Comparison of ENCODE assay signal across 23 cellular contexts in genomic region chr19:2099054-2099501, GRCh38.
"Had no signal": no experiment of that assay in that cellular context is flagged by ENCODE, and none has a peak within 500 bp of the region (broad histone marks: within the 10 kb centered on the region; RNA-seq: fewer than 3 reads in every experiment).

No MANE protein-coding gene starts in this region.

- ATAC-seq: activated CD8-positive, alpha-beta T cell treated with anti-CD3 and anti-CD28 coated beads for 36 hours; activated T-cell treated with anti-CD3 and anti-CD28 coated beads, Interleukin-2, amount 50 U/mL, for 72 hours; Right ventricle myocardium inferior; T-cell had no signal

- H3K27ac ChIP-seq: PC-9, SK-N-MC, VCaP had no signal

- DNase-seq: activated CD4-positive, alpha-beta T cell treated with anti-CD3 and anti-CD28 coated beads, Interleukin-2, amount 50 U/mL, for 1 hour; activated CD4-positive, CD25-positive, alpha-beta regulatory T cell; activated CD8-positive, alpha-beta memory T cell treated with anti-CD3 and anti-CD28 coated beads, Interleukin-2, amount 50 U/mL, for 4 hours; activated CD8-positive, alpha-beta T cell treated with anti-CD3 and anti-CD28 coated beads for 36 hours; activated gamma-delta T cell treated with Interleukin-2 at 50 U/mL for 16 hours; activated naive CD4-positive, alpha-beta T cell treated with anti-CD3 and anti-CD28 coated beads, Interleukin-2, amount 10 ng/mL, durations not matched to agents 7 days and 5 days; activated naive CD8-positive, alpha-beta T cell treated with anti-CD3 and anti-CD28 coated beads for 36 hours; activated T-cell treated with anti-CD3 and anti-CD28 coated beads, Interleukin-2, amount 50 U/mL, for 72 hours; anterior cingulate cortex; cerebellar nuclear complex; KBM-7; NCI-H1092 treated with DMSO at 0.1 percent for 48 hours; NCI-H1417 treated with DMSO at 0.1 percent for 48 hours; NCI-H1694 treated with DMSO at 0.1 percent for 48 hours; NCI-H2029 treated with DMSO at 0.1 percent for 48 hours; NCI-H510A treated with DMSO at 0.1 percent for 48 hours; NCI-H69; PC-9; T-cell had no signal

- H3K4me2 ChIP-seq: PC-9 had no signal

- H3K9me3 Mint-ChIP-seq: activated CD8-positive, alpha-beta T cell treated with anti-CD3 and anti-CD28 coated beads for 36 hours; activated naive CD4-positive, alpha-beta T cell treated with anti-CD3 and anti-CD28 coated beads, Interleukin-2, amount 10 ng/mL, durations not matched to agents 7 days and 5 days; T-cell had no signal

- H2AFZ ChIP-seq: PC-9 had no signal

- H3K4me3 ChIP-seq: PC-9, SK-N-MC had no signal

- H3K4me3 Mint-ChIP-seq: activated CD8-positive, alpha-beta T cell treated with anti-CD3 and anti-CD28 coated beads for 36 hours; activated naive CD4-positive, alpha-beta T cell treated with anti-CD3 and anti-CD28 coated beads, Interleukin-2, amount 10 ng/mL, durations not matched to agents 7 days and 5 days; activated naive CD8-positive, alpha-beta T cell treated with anti-CD3 and anti-CD28 coated beads for 36 hours; activated T-cell treated with anti-CD3 and anti-CD28 coated beads, Interleukin-2, amount 50 U/mL, for 72 hours; T-cell had no signal

- H3K27ac Mint-ChIP-seq: activated CD8-positive, alpha-beta T cell treated with anti-CD3 and anti-CD28 coated beads for 36 hours; activated naive CD8-positive, alpha-beta T cell treated with anti-CD3 and anti-CD28 coated beads for 36 hours; activated T-cell treated with anti-CD3 and anti-CD28 coated beads, Interleukin-2, amount 50 U/mL, for 72 hours; activated T-helper 2 cell treated with anti-CD3 and anti-CD28 coated beads, Interferon-gamma antibody, Interleukin-2, Interleukin-4, amounts not matched to agents 10 μg/mL and 5 μg/mL and 100 μg/mL, durations not matched to agents 14 hours and 24 hours and 36 hours; T-cell had no signal

- H3K27me3 Mint-ChIP-seq: activated CD8-positive, alpha-beta T cell treated with anti-CD3 and anti-CD28 coated beads for 36 hours; activated naive CD8-positive, alpha-beta T cell treated with anti-CD3 and anti-CD28 coated beads for 36 hours; T-cell had no signal
